11 cellular contexts compared by ENCODE assay signal in the genomic region with DNA sequence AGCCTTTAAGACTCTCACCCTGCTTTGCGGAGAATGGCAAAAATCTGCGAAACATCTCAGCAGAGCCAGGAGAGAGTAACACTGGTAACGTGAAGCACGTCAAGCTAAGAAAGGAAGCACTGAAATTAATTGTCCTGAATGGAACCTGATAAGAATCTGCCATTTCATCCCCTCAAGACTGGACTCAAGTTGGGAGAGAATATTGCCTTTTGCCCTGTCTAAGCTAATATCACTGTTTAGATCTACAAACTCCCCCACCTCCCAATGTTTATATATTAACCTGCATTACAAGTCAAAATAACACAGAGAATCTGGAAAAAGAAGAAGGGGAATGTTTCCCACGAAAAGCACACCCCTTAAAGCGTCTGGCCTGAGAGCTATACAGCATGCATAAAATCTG. TPM values are rescaled to one million over a fixed set of nuclear protein-coding genes. Genes with fewer than 3 reads are reported as not detected.
DNase-seq lines count a peak whose midpoint lies in the region; ATAC-seq and TF ChIP-seq lines count a peak whose summit lies in the region.
"Had no signal": no experiment of that assay in that cellular context is flagged by ENCODE, and none has a peak within 500 bp of the region (broad histone marks: within the 10 kb centered on the region; RNA-seq: fewer than 3 reads in every experiment).

No MANE protein-coding gene starts in this region.

- H3K27ac Mint-ChIP-seq in T-helper 2 cell treated with Interferon-gamma antibody and Interleukin-4, amounts not matched to agents 5 μg/mL and 100 μg/mL, for 36 hours: peak overlapping the region; percentile 93
- H3K27ac Mint-ChIP-seq in activated T-helper 17 cell treated with anti-CD3 and anti-CD28 coated beads, Interleukin-2, amount 50 U/mL, for 72 hours: peak overlapping the region; percentile 93

- H3K4me1 Mint-ChIP-seq in T-helper 2 cell treated with Interferon-gamma antibody and Interleukin-4, amounts not matched to agents 5 μg/mL and 100 μg/mL, for 36 hours (ENCODE audit: low read depth): peaks cover 30% of the 10 kb centered on the region
- peaks cover 30% of the 10 kb centered on the region for H3K4me1 Mint-ChIP-seq in activated T-helper 17 cell treated with anti-CD3 and anti-CD28 coated beads, Interleukin-2, amount 50 U/mL, for 72 hours

- no peak for TF ChIP-seq POLR2A in lower leg skin (IDR thresholded peaks at IDR 0.05)

- no peak for ATAC-seq in activated T-helper 17 cell treated with anti-CD3 and anti-CD28 coated beads, Interleukin-2, amount 50 U/mL, for 72 hours (replicated peaks)

- intact Hi-C loops in lower leg skin (cut with DNase I; ENCODE audit: low total_unique reads): no loop called here

- peaks cover 13% of the 10 kb centered on the region for H3K36me3 Mint-ChIP-seq in T-helper 2 cell treated with Interferon-gamma antibody and Interleukin-4, amounts not matched to agents 5 μg/mL and 100 μg/mL, for 36 hours (ENCODE audit: low read depth)
- peaks cover 41% of the 10 kb centered on the region for H3K36me3 Mint-ChIP-seq in activated T-helper 17 cell treated with anti-CD3 and anti-CD28 coated beads, Interleukin-2, amount 50 U/mL, for 72 hours (ENCODE audit: low read depth)

- H3K27me3 Mint-ChIP-seq in T-helper 2 cell treated with Interferon-gamma antibody and Interleukin-4, amounts not matched to agents 5 μg/mL and 100 μg/mL, for 36 hours (ENCODE audit: low read depth): peaks cover 7% of the 10 kb centered on the region
- H3K27me3 Mint-ChIP-seq in activated T-helper 17 cell treated with anti-CD3 and anti-CD28 coated beads, Interleukin-2, amount 50 U/mL, for 72 hours: no peaks in the 10 kb centered on the region

- H3K27ac ChIP-seq in substantia nigra (ENCODE audit: low read depth, low read length, poor library complexity, severe bottlenecking): peak overlapping the region; percentile 97

- H3K4me3 Mint-ChIP-seq in T-helper 2 cell treated with Interferon-gamma antibody and Interleukin-4, amounts not matched to agents 5 μg/mL and 100 μg/mL, for 36 hours: peak overlapping the region; percentile 79
- peak overlapping the region; percentile 91 for H3K4me3 Mint-ChIP-seq in activated T-helper 17 cell treated with anti-CD3 and anti-CD28 coated beads, Interleukin-2, amount 50 U/mL, for 72 hours

- DNase-seq in T-helper 2 cell treated with Interferon-gamma antibody and Interleukin-4, amounts not matched to agents 5 μg/mL and 100 μg/mL, for 36 hours (ENCODE audit: low spot score): no peak
- DNase-seq in T-helper 2 cell: no peak
- DNase-seq in left kidney (ENCODE audit: low read depth, low spot score): peak; percentile 76
- no peak for DNase-seq in substantia nigra (lab: John Stamatoyannopoulos, UW)
- no peak for DNase-seq in lower leg skin (ENCODE audit: low spot score in 2 of 2)
- DNase-seq in stimulated activated CD4-positive, alpha-beta T cell treated with anti-CD3 and anti-CD28 coated beads, Interleukin-4, amount 100 ng/mL, for 24 hours: no peak
- no peak for DNase-seq in NCI-H146 treated with DMSO at 0.1 percent for 48 hours (lab: John Stamatoyannopoulos, UW; ENCODE audit: unreplicated experiment)
- DNase-seq: activated effector memory CD4-positive, alpha-beta T cell treated with anti-CD3 and anti-CD28 coated beads, Interleukin-2, amount 50 U/mL, for 16 hours; NCI-H2081 treated with DMSO at 0.1 percent for 48 hours; occipital lobe had no signal

- H3K4me3 ChIP-seq in lower leg skin (ENCODE audit: low read depth, poor library complexity, severe bottlenecking): no peak overlapping the region

- 50 to 51% methylated on average over 6 of the region's 6 CpGs for WGBS in lower leg skin, 2 donors

- H3K9me3 Mint-ChIP-seq in T-helper 2 cell treated with Interferon-gamma antibody and Interleukin-4, amounts not matched to agents 5 μg/mL and 100 μg/mL, for 36 hours: no peaks in the 10 kb centered on the region
- H3K9me3 Mint-ChIP-seq in activated T-helper 17 cell treated with anti-CD3 and anti-CD28 coated beads, Interleukin-2, amount 50 U/mL, for 72 hours: no peaks in the 10 kb centered on the region

- no peak for TF ChIP-seq CTCF in lower leg skin (IDR thresholded peaks at IDR 0.05)

RNA-seq across cellular contexts. Expression of gene KAT2B, which starts 1.6 kb away (rescaled TPM):
- total RNA-seq in activated T-helper 17 cell treated with anti-CD3 and anti-CD28 coated beads, Interleukin-2, amount 50 U/mL, for 72 hours: 100 to 1,000 TPM; 109 to 143 TPM
- 10 to 100 TPM; 29.2 to 38.8 (median 31.0) TPM for total RNA-seq in lower leg skin

RNA-seq across cellular contexts. Expression of gene PP2D1, which starts 26.6 kb away (rescaled TPM):
- not detected for total RNA-seq in activated T-helper 17 cell treated with anti-CD3 and anti-CD28 coated beads, Interleukin-2, amount 50 U/mL, for 72 hours
- total RNA-seq in lower leg skin: not detected
- total RNA-seq: occipital lobe had no signal
